19 cellular contexts compared by ENCODE assay signal in the genomic region with DNA sequence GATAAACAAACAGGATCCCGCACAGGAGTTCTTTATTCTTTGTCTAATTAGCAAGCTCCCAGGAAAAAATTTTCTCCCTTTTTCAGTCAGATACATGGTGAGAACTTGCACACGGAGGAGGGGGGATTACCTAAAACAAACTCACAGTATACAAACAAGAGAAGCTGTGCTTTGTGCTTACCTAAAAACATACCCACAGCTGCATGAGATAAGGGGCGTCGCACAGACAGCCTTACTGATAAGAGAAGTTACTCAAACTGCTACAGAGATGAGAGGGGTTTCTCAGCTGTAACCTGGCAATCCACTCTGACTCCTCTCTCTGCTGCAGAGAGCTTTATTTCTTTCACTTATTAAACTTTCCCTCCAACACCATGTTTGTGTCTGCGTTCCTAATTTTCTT. TPM values are rescaled to one million over a fixed set of nuclear protein-coding genes. Genes with fewer than 3 reads are reported as not detected.
DNase-seq lines count a peak whose midpoint lies in the region; ATAC-seq and TF ChIP-seq lines count a peak whose summit lies in the region.
"Had no signal": no experiment of that assay in that cellular context is flagged by ENCODE, and none has a peak within 500 bp of the region (broad histone marks: within the 10 kb centered on the region; RNA-seq: fewer than 3 reads in every experiment).

No MANE protein-coding gene starts in this region.

- 81% methylated on average over 5 of the region's 5 CpGs for WGBS in esophagus muscularis mucosa
- 95 to 97% methylated on average over 5 of the region's 5 CpGs for WGBS in GM23248 (ENCODE audit: low coverage in 1 of 2, low lambda C conversion rate in 2 of 2, missing lambda C conversion rate in 2 of 2), 2 experiments
- 69 to 87% (median 80%) methylated on average over 5 of the region's 5 CpGs for whole genome bisulfite sequencing in spleen, 5 donors

- H3K4me1 Mint-ChIP-seq in stimulated activated effector memory CD8-positive, alpha-beta T cell treated with anti-CD3 and anti-CD28 coated beads, Interleukin-12 subunit alpha, Interleukin-12 subunit beta, amount 100 ng/mL, for 72 hours: peaks cover 8% of the 10 kb centered on the region

- in situ Hi-C loops in GM23248 (cut with MboI): no loop called here

- TF ChIP-seq CTCF in C4-2B (conservative IDR thresholded peaks at IDR 0.05) (no peak), RWPE2 (IDR thresholded peaks at IDR 0.05; ENCODE audit: poor library complexity, severe bottlenecking) (no peak), esophagus muscularis mucosa (IDR thresholded peaks at IDR 0.05) (no peak), spleen (IDR thresholded peaks at IDR 0.05 in 8 of 11, conservative IDR thresholded peaks at IDR 0.05 in 3 of 11) (no peak)

- H3K4me3 Mint-ChIP-seq in stimulated activated effector memory CD8-positive, alpha-beta T cell treated with anti-CD3 and anti-CD28 coated beads, Interleukin-12 subunit alpha, Interleukin-12 subunit beta, amount 100 ng/mL, for 72 hours: no peak overlapping the region
- H3K4me3 Mint-ChIP-seq: central memory CD8-positive, alpha-beta T cell; neural crest cell; T-helper 17 cell; type B pancreatic cell had no signal

- peaks cover 23% of the 10 kb centered on the region for H3K4me1 ChIP-seq in RWPE2 (ENCODE audit: insufficient read depth, poor library complexity, severe bottlenecking)
- H3K4me1 ChIP-seq in esophagus muscularis mucosa: peaks cover 34 to 54% (median 43%) of the 10 kb centered on the region in 4 donors
- peaks cover 14% of the 10 kb centered on the region; the same call in 1 of the 2 replicates for H3K4me1 ChIP-seq in GM23248 (ENCODE audit: insufficient read depth)
- H3K4me1 ChIP-seq in spleen: peaks cover 7 to 23% (median 18%) of the 10 kb centered on the region in 6 donors

- intact Hi-C loops in esophagus muscularis mucosa (cut with DNase I): no loop called here
- intact Hi-C loops in spleen (cut with DNase I; ENCODE audit: low total_unique reads): no loop called here

- H3K4me3 ChIP-seq in RWPE2 (ENCODE audit: severe bottlenecking) (no peak overlapping the region), esophagus muscularis mucosa (no peak overlapping the region), GM23248 (no peak overlapping the region), spleen (no peak overlapping the region)

- H3K36me3 ChIP-seq in RWPE2 (ENCODE audit: low read depth): no peaks in the 10 kb centered on the region
- no peaks in the 10 kb centered on the region for H3K36me3 ChIP-seq in esophagus muscularis mucosa
- H3K36me3 ChIP-seq in GM23248 (ENCODE audit: low read depth): no peaks in the 10 kb centered on the region
- H3K36me3 ChIP-seq in spleen: peaks cover 0 to 8% (median 0%) of the 10 kb centered on the region in 6 donors

- H2AFZ ChIP-seq in GM23248: no peak overlapping the region

- H3K79me2 ChIP-seq in GM23248 (ENCODE audit: insufficient read depth): no peaks in the 10 kb centered on the region

- H3F3A ChIP-seq in GM23248 (ENCODE audit: insufficient read depth): peaks cover 26% of the 10 kb centered on the region; the same call in 1 of the 2 replicates

- no peak overlapping the region for H3K4me2 ChIP-seq in GM23248 (ENCODE audit: unreplicated experiment)

- no peak overlapping the region for H3K27ac Mint-ChIP-seq in stimulated activated effector memory CD8-positive, alpha-beta T cell treated with anti-CD3 and anti-CD28 coated beads, Interleukin-12 subunit alpha, Interleukin-12 subunit beta, amount 100 ng/mL, for 72 hours
- H3K27ac Mint-ChIP-seq: T-helper 17 cell, type B pancreatic cell had no signal

- TF ChIP-seq EP300 in esophagus muscularis mucosa (IDR thresholded peaks at IDR 0.05): no peak

- H3K27ac ChIP-seq in C4-2B (peak overlapping the region; percentile 79; the same call in 1 of the 2 replicates), RWPE2 (ENCODE audit: poor library complexity, severe bottlenecking) (peak overlapping the region; percentile 1), esophagus muscularis mucosa (replicated peaks in 1 of 4) (peak overlapping the region in 3 of 4 donors; percentile 0 to 59 (median 54)), GM23248 (no peak overlapping the region), spleen (peak overlapping the region in 1 of 8 donors; percentile 8)

- DNase-seq in RWPE2 (ENCODE audit: low spot score) (no peak), esophagus muscularis mucosa (ENCODE audit: extremely low spot score) (no peak), GM23248 (no peak), Ammon's horn (ENCODE audit: low spot score) (no peak), spleen (no peak)
- no peak for DNase-seq in stimulated activated effector memory CD8-positive, alpha-beta T cell treated with anti-CD3 and anti-CD28 coated beads, Interleukin-12 subunit alpha, Interleukin-12 subunit beta, amount 100 ng/mL, for 72 hours (ENCODE audit: low spot score in 2 of 2)
- DNase-seq: activated CD4-positive, alpha-beta T cell treated with anti-CD3 and anti-CD28 coated beads, Interleukin-2, amount 50 U/mL, for 1 hour; GF-D8; KG1; NCI-H1105 treated with DMSO at 0.1 percent for 48 hours; NCI-H2227 treated with DMSO at 0.1 percent for 48 hours; NK-92 treated with Interleukin-12 subunit alpha and Interleukin-12 subunit beta, amount 100 ng/mL, for 24 hours; stimulated activated CD4-positive, alpha-beta T cell treated with anti-CD3 and anti-CD28 coated beads, Interleukin-2, amount 100 ng/mL, for 48 hours; T-helper 17 cell had no signal

- no peaks in the 10 kb centered on the region for H3K9me2 ChIP-seq in GM23248 (ENCODE audit: insufficient read depth)

- H3K9me3 ChIP-seq in RWPE2 (ENCODE audit: severe bottlenecking) (no peaks in the 10 kb centered on the region), esophagus muscularis mucosa (no peaks in the 10 kb centered on the region), GM23248 (ENCODE audit: low read depth) (no peaks in the 10 kb centered on the region), spleen (no peaks in the 10 kb centered on the region)

- H4K20me1 ChIP-seq in GM23248 (ENCODE audit: insufficient read depth): no peaks in the 10 kb centered on the region

- no peak for ATAC-seq in RWPE2 (ENCODE audit: low read depth)
- ATAC-seq in stimulated activated effector memory CD8-positive, alpha-beta T cell treated with anti-CD3 and anti-CD28 coated beads, Interleukin-12 subunit alpha, Interleukin-12 subunit beta, amount 100 ng/mL, for 72 hours: peak; percentile 43
- ATAC-seq in HG02973 (IDR thresholded peaks at IDR 0.05; ENCODE audit: unreplicated experiment): no peak
- ATAC-seq: T-helper 17 cell had no signal

- no peaks in the 10 kb centered on the region for H3K27me3 ChIP-seq in RWPE2 (ENCODE audit: insufficient read depth, poor library complexity, severe bottlenecking)
- no peaks in the 10 kb centered on the region for H3K27me3 ChIP-seq in esophagus muscularis mucosa
- no peaks in the 10 kb centered on the region for H3K27me3 ChIP-seq in GM23248 (replicated peaks; ENCODE audit: insufficient read depth)
- no peaks in the 10 kb centered on the region for H3K27me3 ChIP-seq in spleen (replicated peaks in 1 of 7)

- no peak overlapping the region for H3K9ac ChIP-seq in GM23248

- no peaks in the 10 kb centered on the region for H3K9me3 Mint-ChIP-seq in stimulated activated effector memory CD8-positive, alpha-beta T cell treated with anti-CD3 and anti-CD28 coated beads, Interleukin-12 subunit alpha, Interleukin-12 subunit beta, amount 100 ng/mL, for 72 hours
- H3K9me3 Mint-ChIP-seq: central memory CD8-positive, alpha-beta T cell; neural crest cell; type B pancreatic cell had no signal

- H3K36me3 Mint-ChIP-seq in stimulated activated effector memory CD8-positive, alpha-beta T cell treated with anti-CD3 and anti-CD28 coated beads, Interleukin-12 subunit alpha, Interleukin-12 subunit beta, amount 100 ng/mL, for 72 hours: no peaks in the 10 kb centered on the region
- H3K36me3 Mint-ChIP-seq: type B pancreatic cell had no signal

- TF ChIP-seq POLR2A in esophagus muscularis mucosa (IDR thresholded peaks at IDR 0.05; ENCODE audit: low read depth) (no peak), spleen (IDR thresholded peaks at IDR 0.05) (no peak)

RNA-seq across cellular contexts. Expression of a gene that starts 32.9 kb away (rescaled TPM):
- 10 to 100 TPM; 11.3 to 21.6 (median 19.4) TPM for total RNA-seq in esophagus muscularis mucosa
- total RNA-seq in GM23248 (2014; rRNA removed; shearing (Covaris generic)): 21.0 and 27.2 TPM in 2 replicates
- polyA plus RNA-seq in GM23248 (2016; fragmentation: Nextera tagmentation; extraction: Ambion mirVana): 16.4 and 18.7 TPM in 2 replicates
- 100 to 1,000 TPM in 2 of 7 donors, 10 to 100 TPM in 5; 55.8 to 124 (median 74.9) TPM for total RNA-seq in spleen
- polyA plus RNA-seq in spleen: 10 to 100 TPM; 18.7 to 41.1 (median 33.8) TPM
